Comparison of ENCODE assay signal across 17 cellular contexts in genomic region chr7:91850455-91850854, GRCh38. TPM values are rescaled to one million over a fixed set of nuclear protein-coding genes. Genes with fewer than 3 reads are reported as not detected.
DNase-seq lines count a peak whose midpoint lies in the region; ATAC-seq, FAIRE-seq and TF ChIP-seq lines count a peak whose summit lies in the region.
"Had no signal": no experiment of that assay in that cellular context is flagged by ENCODE, and none has a peak within 500 bp of the region (broad histone marks: within the 10 kb centered on the region; RNA-seq: fewer than 3 reads in every experiment).

No MANE protein-coding gene starts in this region.

- H3K27me3 ChIP-seq in GM23248 (replicated peaks; ENCODE audit: insufficient read depth) (no peaks in the 10 kb centered on the region), esophagus squamous epithelium (no peaks in the 10 kb centered on the region)
- H3K27me3 ChIP-seq: BE2C had no signal

- H3K79me2 ChIP-seq in GM23248 (ENCODE audit: insufficient read depth): peaks cover 5% of the 10 kb centered on the region; the same call in 1 of the 2 replicates

- FAIRE-seq in RCC 7860 (lab: Jason Lieb, UNC): peak; percentile 67
- FAIRE-seq: D721Med, HepG2 had no signal

- TF ChIP-seq CTCF in retinal pigment epithelial cell (conservative IDR thresholded peaks at IDR 0.05; ENCODE audit: low read depth, low read length) (no peak), esophagus squamous epithelium (IDR thresholded peaks at IDR 0.05) (no peak)

- no peaks in the 10 kb centered on the region for H3K36me3 ChIP-seq in GM23248 (ENCODE audit: low read depth)
- H3K36me3 ChIP-seq in esophagus squamous epithelium: no peaks in the 10 kb centered on the region
- H3K36me3 ChIP-seq: BE2C had no signal

- H3K9ac ChIP-seq in GM23248: no peak overlapping the region

- no peak for TF ChIP-seq POLR2A in esophagus squamous epithelium (IDR thresholded peaks at IDR 0.05)

- H3K4me1 ChIP-seq in GM23248 (ENCODE audit: insufficient read depth): peaks cover 24% of the 10 kb centered on the region
- H3K4me1 ChIP-seq in esophagus squamous epithelium: peaks cover 0 to 66% (median 4%) of the 10 kb centered on the region in 3 donors
- H3K4me1 ChIP-seq: BE2C had no signal

- intact Hi-C loops in esophagus squamous epithelium (cut with DNase I): no loop called here

- in situ Hi-C loops in GM23248 (cut with MboI): no loop called here

- H2AFZ ChIP-seq in GM23248: no peak overlapping the region

- H3K4me3 ChIP-seq in GM23248 (no peak overlapping the region), retinal pigment epithelial cell (ENCODE audit: low read length) (no peak overlapping the region), esophagus squamous epithelium (no peak overlapping the region)

- H3K9me3 ChIP-seq in GM23248 (ENCODE audit: low read depth) (no peaks in the 10 kb centered on the region), esophagus squamous epithelium (peaks cover 0 to 4% (median 0%) of the 10 kb centered on the region in 3 donors)
- H3K9me3 ChIP-seq: BE2C had no signal

- H3K4me2 ChIP-seq in GM23248 (ENCODE audit: unreplicated experiment): no peak overlapping the region

- DNase-seq in GM23248: peak; percentile 55
- peak; percentile 61 for DNase-seq in RCC 7860 (ENCODE audit: low spot score)
- peak; percentile 20 for DNase-seq in retinal pigment epithelial cell (ENCODE audit: low read depth)
- DNase-seq in midbrain (lab: John Stamatoyannopoulos, UW): no peak
- no peak for DNase-seq in esophagus squamous epithelium (lab: John Stamatoyannopoulos, UW)
- DNase-seq in C1 segment of cervical spinal cord (lab: John Stamatoyannopoulos, UW): no peak
- DNase-seq in NCI-H524 (lab: John Stamatoyannopoulos, UW): no peak
- DNase-seq: activated B cell treated with CpG ODN at 0.5 μM for 24 hours, amygdala, BE2C, natural killer cell, NCI-H2081, NCI-H526 treated with DMSO at 0.1 percent for 48 hours, T-cell had no signal

- no peaks in the 10 kb centered on the region for H4K20me1 ChIP-seq in GM23248 (ENCODE audit: insufficient read depth)

- peak; percentile 57 for ATAC-seq in esophagus mucosa
- ATAC-seq: HepG2, natural killer cell, T-cell had no signal

- H3F3A ChIP-seq in GM23248 (ENCODE audit: insufficient read depth): peaks cover 11% of the 10 kb centered on the region; the same call in 1 of the 2 replicates

- H3K9me2 ChIP-seq in GM23248 (ENCODE audit: insufficient read depth): no peaks in the 10 kb centered on the region

- H3K27ac ChIP-seq in GM23248: no peak overlapping the region
- peak overlapping the region in 1 of 4 donors; percentile 16 for H3K27ac ChIP-seq in esophagus squamous epithelium

RNA-seq across cellular contexts. Expression of gene MTERF1, which starts 30.0 kb away (rescaled TPM):
- 4.0 and 7.1 TPM in 2 replicates for total RNA-seq in GM23248 (2014; rRNA removed; shearing (Covaris generic))
- polyA plus RNA-seq in GM23248 (2016; fragmentation: Nextera tagmentation; extraction: Ambion mirVana): 9.2 and 9.7 TPM in 2 replicates
- total RNA-seq in esophagus mucosa (5.9 TPM), esophagus squamous epithelium (1 to 10 TPM; 6.3 to 9.9 (median 9.2) TPM)

Comparison
In these comparisons a context has a peak if more than half of its experiments do, and no peak if none do; other contexts are left out.
1. DNase-seq: peak in GM23248 (single experiment), RCC 7860 (single experiment) and retinal pigment epithelial cell (single experiment); none in midbrain (single experiment), esophagus squamous epithelium (single experiment), C1 segment of cervical spinal cord (0 of 14) and NCI-H524 (0 of 2).